ENCODE assay signal across 1 cellular context in the genomic region with DNA sequence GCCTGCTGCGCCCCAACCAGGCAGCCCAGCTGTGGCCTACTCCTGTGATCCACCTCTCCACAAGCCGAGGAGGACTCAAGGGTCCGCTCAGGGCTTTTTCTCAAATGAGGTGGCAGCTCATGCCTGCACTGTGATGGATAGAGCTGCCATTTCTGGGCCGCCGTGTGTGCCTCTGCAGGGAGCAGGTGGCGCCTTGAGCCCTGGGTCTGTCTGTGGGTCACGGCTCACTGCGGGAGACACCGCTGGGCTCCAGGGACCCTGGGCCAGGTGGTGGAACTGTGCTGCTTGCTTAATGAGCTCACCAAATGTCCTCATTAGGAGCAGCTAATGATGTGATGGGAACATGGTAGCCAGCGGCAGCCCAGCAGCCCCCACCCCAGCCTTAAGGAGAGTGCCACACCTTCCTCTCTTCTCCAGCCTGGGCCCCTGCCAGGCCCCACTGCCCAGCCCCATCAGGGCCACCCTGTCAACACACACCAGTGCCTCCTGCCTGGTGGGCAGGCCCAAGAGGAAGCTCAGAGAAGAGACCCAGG.
TF ChIP-seq lines count a peak whose summit lies in the region.

No MANE protein-coding gene starts in this region.

TF ChIP-seq in H1, 55 proteins besides CTCF, POLR2A, EP300 and RAD21 (continued from another document):
- TF ChIP-seq RBBP5 (IDR thresholded peaks at IDR 0.05; ENCODE audit: borderline replicate concordance, low read depth, low read length) (no peak), BCL11A (IDR thresholded peaks at IDR 0.05; ENCODE audit: low read depth in 2 of 2, low read length in 2 of 2) (no peak), SP4 (IDR thresholded peaks at IDR 0.05; ENCODE audit: low read length) (no peak), GTF2F1 (IDR thresholded peaks at IDR 0.05; ENCODE audit: borderline replicate concordance, low read depth, low read length) (no peak), TAF7 (optimal IDR thresholded peaks at IDR 0.05; ENCODE audit: borderline replicate concordance, low read depth, low read length) (no peak), RXRA (IDR thresholded peaks at IDR 0.05; ENCODE audit: insufficient read depth, low read depth, low read length) (no peak), SRF (IDR thresholded peaks at IDR 0.05; ENCODE audit: low read depth, low read length) (no peak), SP1 (IDR thresholded peaks at IDR 0.05; ENCODE audit: low read depth, low read length) (no peak), HDAC6 (IDR thresholded peaks at IDR 0.05; ENCODE audit: low read depth, low read length) (no peak), TCF12 (IDR thresholded peaks at IDR 0.05; ENCODE audit: low read depth, low read length) (no peak), EGR1 (IDR thresholded peaks at IDR 0.05; ENCODE audit: borderline replicate concordance, low read depth, low read length) (no peak), SP2 (IDR thresholded peaks at IDR 0.05; ENCODE audit: low read length) (no peak), CBX5 (IDR thresholded peaks at IDR 0.05; ENCODE audit: low read depth, low read length) (no peak), YY1 (IDR thresholded peaks at IDR 0.05; ENCODE audit: low read depth, low read length) (no peak), NRF1 (IDR thresholded peaks at IDR 0.05; ENCODE audit: low read depth, low read length) (no peak), ASH2L (IDR thresholded peaks at IDR 0.05; ENCODE audit: low read length) (no peak)
- TF ChIP-seq, protein P1, sequence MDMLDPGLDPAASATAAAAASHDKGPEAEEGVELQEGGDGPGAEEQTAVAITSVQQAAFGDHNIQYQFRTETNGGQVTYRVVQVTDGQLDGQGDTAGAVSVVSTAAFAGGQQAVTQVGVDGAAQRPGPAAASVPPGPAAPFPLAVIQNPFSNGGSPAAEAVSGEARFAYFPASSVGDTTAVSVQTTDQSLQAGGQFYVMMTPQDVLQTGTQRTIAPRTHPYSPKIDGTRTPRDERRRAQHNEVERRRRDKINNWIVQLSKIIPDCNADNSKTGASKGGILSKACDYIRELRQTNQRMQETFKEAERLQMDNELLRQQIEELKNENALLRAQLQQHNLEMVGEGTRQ (IDR thresholded peaks at IDR 0.05; ENCODE audit: low read length) = no peak
- TF ChIP-seq, protein P2, sequence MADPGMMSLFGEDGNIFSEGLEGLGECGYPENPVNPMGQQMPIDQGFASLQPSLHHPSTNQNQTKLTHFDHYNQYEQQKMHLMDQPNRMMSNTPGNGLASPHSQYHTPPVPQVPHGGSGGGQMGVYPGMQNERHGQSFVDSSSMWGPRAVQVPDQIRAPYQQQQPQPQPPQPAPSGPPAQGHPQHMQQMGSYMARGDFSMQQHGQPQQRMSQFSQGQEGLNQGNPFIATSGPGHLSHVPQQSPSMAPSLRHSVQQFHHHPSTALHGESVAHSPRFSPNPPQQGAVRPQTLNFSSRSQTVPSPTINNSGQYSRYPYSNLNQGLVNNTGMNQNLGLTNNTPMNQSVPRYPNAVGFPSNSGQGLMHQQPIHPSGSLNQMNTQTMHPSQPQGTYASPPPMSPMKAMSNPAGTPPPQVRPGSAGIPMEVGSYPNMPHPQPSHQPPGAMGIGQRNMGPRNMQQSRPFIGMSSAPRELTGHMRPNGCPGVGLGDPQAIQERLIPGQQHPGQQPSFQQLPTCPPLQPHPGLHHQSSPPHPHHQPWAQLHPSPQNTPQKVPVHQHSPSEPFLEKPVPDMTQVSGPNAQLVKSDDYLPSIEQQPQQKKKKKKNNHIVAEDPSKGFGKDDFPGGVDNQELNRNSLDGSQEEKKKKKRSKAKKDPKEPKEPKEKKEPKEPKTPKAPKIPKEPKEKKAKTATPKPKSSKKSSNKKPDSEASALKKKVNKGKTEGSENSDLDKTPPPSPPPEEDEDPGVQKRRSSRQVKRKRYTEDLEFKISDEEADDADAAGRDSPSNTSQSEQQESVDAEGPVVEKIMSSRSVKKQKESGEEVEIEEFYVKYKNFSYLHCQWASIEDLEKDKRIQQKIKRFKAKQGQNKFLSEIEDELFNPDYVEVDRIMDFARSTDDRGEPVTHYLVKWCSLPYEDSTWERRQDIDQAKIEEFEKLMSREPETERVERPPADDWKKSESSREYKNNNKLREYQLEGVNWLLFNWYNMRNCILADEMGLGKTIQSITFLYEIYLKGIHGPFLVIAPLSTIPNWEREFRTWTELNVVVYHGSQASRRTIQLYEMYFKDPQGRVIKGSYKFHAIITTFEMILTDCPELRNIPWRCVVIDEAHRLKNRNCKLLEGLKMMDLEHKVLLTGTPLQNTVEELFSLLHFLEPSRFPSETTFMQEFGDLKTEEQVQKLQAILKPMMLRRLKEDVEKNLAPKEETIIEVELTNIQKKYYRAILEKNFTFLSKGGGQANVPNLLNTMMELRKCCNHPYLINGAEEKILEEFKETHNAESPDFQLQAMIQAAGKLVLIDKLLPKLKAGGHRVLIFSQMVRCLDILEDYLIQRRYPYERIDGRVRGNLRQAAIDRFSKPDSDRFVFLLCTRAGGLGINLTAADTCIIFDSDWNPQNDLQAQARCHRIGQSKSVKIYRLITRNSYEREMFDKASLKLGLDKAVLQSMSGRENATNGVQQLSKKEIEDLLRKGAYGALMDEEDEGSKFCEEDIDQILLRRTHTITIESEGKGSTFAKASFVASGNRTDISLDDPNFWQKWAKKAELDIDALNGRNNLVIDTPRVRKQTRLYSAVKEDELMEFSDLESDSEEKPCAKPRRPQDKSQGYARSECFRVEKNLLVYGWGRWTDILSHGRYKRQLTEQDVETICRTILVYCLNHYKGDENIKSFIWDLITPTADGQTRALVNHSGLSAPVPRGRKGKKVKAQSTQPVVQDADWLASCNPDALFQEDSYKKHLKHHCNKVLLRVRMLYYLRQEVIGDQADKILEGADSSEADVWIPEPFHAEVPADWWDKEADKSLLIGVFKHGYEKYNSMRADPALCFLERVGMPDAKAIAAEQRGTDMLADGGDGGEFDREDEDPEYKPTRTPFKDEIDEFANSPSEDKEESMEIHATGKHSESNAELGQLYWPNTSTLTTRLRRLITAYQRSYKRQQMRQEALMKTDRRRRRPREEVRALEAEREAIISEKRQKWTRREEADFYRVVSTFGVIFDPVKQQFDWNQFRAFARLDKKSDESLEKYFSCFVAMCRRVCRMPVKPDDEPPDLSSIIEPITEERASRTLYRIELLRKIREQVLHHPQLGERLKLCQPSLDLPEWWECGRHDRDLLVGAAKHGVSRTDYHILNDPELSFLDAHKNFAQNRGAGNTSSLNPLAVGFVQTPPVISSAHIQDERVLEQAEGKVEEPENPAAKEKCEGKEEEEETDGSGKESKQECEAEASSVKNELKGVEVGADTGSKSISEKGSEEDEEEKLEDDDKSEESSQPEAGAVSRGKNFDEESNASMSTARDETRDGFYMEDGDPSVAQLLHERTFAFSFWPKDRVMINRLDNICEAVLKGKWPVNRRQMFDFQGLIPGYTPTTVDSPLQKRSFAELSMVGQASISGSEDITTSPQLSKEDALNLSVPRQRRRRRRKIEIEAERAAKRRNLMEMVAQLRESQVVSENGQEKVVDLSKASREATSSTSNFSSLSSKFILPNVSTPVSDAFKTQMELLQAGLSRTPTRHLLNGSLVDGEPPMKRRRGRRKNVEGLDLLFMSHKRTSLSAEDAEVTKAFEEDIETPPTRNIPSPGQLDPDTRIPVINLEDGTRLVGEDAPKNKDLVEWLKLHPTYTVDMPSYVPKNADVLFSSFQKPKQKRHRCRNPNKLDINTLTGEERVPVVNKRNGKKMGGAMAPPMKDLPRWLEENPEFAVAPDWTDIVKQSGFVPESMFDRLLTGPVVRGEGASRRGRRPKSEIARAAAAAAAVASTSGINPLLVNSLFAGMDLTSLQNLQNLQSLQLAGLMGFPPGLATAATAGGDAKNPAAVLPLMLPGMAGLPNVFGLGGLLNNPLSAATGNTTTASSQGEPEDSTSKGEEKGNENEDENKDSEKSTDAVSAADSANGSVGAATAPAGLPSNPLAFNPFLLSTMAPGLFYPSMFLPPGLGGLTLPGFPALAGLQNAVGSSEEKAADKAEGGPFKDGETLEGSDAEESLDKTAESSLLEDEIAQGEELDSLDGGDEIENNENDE (IDR thresholded peaks at IDR 0.05; ENCODE audit: insufficient replicate concordance, low read length) = no peak
TF ChIP-seq in H1: peak in this region for 0.
